Comparison of ENCODE assay signal across 18 cellular contexts in the genomic region with DNA sequence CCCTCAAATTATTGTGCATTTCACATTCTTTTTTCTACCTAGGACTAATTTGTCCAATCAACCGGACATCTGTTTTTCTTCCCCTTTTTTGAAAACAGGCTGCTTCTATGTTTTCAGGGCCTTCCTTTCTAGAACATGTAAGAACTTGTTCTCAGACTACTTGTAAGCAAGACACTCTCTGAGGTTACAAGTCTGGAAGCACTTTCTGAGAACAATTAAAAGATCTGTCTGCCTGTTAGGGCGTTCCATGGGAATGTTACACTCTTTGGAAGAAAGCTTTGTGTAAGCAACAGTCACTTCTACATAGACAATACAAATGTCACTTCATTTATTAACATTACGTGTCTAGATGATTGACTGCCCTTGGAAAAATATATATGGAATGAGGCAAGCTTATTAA. TPM values are rescaled to one million over a fixed set of nuclear protein-coding genes. Genes with fewer than 3 reads are reported as not detected.
A peak's percentile ranks its signal among the peaks of the same experiment; 100 is the strongest.
DNase-seq lines count a peak whose midpoint lies in the region; ATAC-seq and TF ChIP-seq lines count a peak whose summit lies in the region.
"Had no signal": no experiment of that assay in that cellular context is flagged by ENCODE, and none has a peak within 500 bp of the region (broad histone marks: within the 10 kb centered on the region; RNA-seq: fewer than 3 reads in every experiment).

No MANE protein-coding gene starts in this region.

- H3K9me3 ChIP-seq in SJCRH30 (replicated peaks) = no peaks in the 10 kb centered on the region
- H3K9me3 ChIP-seq: colonic mucosa, heart left ventricle, Peyer's patch had no signal

- no peak overlapping the region for H3K4me3 ChIP-seq in SJCRH30
- H3K4me3 ChIP-seq: colonic mucosa, heart left ventricle, K562, Peyer's patch had no signal

- H3K4me1 ChIP-seq in SJCRH30 = no peaks in the 10 kb centered on the region
- H3K4me1 ChIP-seq: colonic mucosa, Peyer's patch had no signal

- TF ChIP-seq POLR2A in erythroblast (IDR thresholded peaks at IDR 0.05; ENCODE audit: low read length) = no peak

- H3K4me3 Mint-ChIP-seq in brain = no peak overlapping the region
- H3K4me3 Mint-ChIP-seq: activated naive CD8-positive, alpha-beta T cell had no signal

- no peak overlapping the region for H3K27ac ChIP-seq in SJCRH30
- H3K27ac ChIP-seq: colonic mucosa, Peyer's patch had no signal

- TF ChIP-seq CTCF in brain (conservative IDR thresholded peaks at IDR 0.05) = no peak

- no peaks in the 10 kb centered on the region for H3K36me3 Mint-ChIP-seq in brain
- H3K36me3 Mint-ChIP-seq: activated naive CD8-positive, alpha-beta T cell had no signal

- H3K36me3 ChIP-seq in SJCRH30 = no peaks in the 10 kb centered on the region
- H3K36me3 ChIP-seq: colonic mucosa, heart left ventricle, Peyer's patch had no signal

- ATAC-seq in HG03460 (IDR thresholded peaks at IDR 0.05; ENCODE audit: unreplicated experiment) = no peak
- ATAC-seq: heart left ventricle, K562, left lobe of liver had no signal

- H3K27me3 Mint-ChIP-seq in brain = no peaks in the 10 kb centered on the region
- H3K27me3 Mint-ChIP-seq: activated naive CD8-positive, alpha-beta T cell had no signal

- peaks cover 20% of the 10 kb centered on the region for H3K4me1 Mint-ChIP-seq in brain

- DNase-seq in Ammon's horn (ENCODE audit: low spot score) (peak; percentile 7), KBM-7 (peak; percentile 91), medulla oblongata (ENCODE audit: extremely low spot score) (peak; percentile 24), erythroblast (lab: John Stamatoyannopoulos, UW) (no peak), HuH-7.5 (ENCODE audit: low spot score) (no peak), SJCRH30 (no peak)
- DNase-seq: AML-193; colonic mucosa; heart left ventricle; NCI-H2029 treated with DMSO at 0.1 percent for 48 hours; Peyer's patch; stimulated activated CD4-positive, alpha-beta T cell treated with anti-CD3 and anti-CD28 coated beads, Interleukin-15, amount 100 ng/mL, for 24 hours had no signal

- peaks cover 0 to 3% (median 0%) of the 10 kb centered on the region in 5 experiments for H3K9me3 Mint-ChIP-seq in brain

- no peaks in the 10 kb centered on the region for H3K27me3 ChIP-seq in SJCRH30
- H3K27me3 ChIP-seq: colonic mucosa, heart left ventricle, Peyer's patch had no signal

- in situ Hi-C loops in KBM-7 (cut with MboI; ENCODE audit: low pct_unique_long_range_greater_than_20kb, low sequenced_read_pairs) = no loop called here

- peak overlapping the region; percentile 29 to 87 (median 48) for H3K27ac Mint-ChIP-seq in brain
- H3K27ac Mint-ChIP-seq: activated naive CD8-positive, alpha-beta T cell had no signal

RNA-seq across cellular contexts. Expression of a gene that starts 50.9 kb away (rescaled TPM):
- polyA plus RNA-seq in brain (ENCODE audit: insufficient read depth, low read depth, low replicate concordance) = 1.1 TPM
- total RNA-seq in SJCRH30 (2014; rRNA removed; shearing (Covaris generic)) = 0.51 and 0.86 TPM in 2 replicates
- total RNA-seq: activated CD8-positive, alpha-beta memory T cell treated with anti-CD3 and anti-CD28 coated beads for 36 hours; left lobe of liver; Peyer's patch had no signal

Comparison
In these comparisons a context has a peak if more than half of its experiments do, and no peak if none do; other contexts are left out.
1. DNase-seq: peak in Ammon's horn (single experiment), KBM-7 (single experiment) and medulla oblongata (single experiment); none in erythroblast (0 of 2), HuH-7.5 (single experiment) and SJCRH30 (0 of 2).